Comparison of ENCODE assay signal across 10 cellular contexts in genomic region chr6:144362042-144363018, GRCh38.
DNase-seq lines count a peak whose midpoint lies in the region; ATAC-seq and TF ChIP-seq lines count a peak whose summit lies in the region.
"Had no signal": no experiment of that assay in that cellular context is flagged by ENCODE, and none has a peak within 500 bp of the region (broad histone marks: within the 10 kb centered on the region; RNA-seq: fewer than 3 reads in every experiment).

No MANE protein-coding gene starts in this region.

- H3K9ac ChIP-seq in mammary epithelial cell (ENCODE audit: insufficient read depth, low read length), result no peak overlapping the region

- no peak for TF ChIP-seq POLR2A in breast epithelium (IDR thresholded peaks at IDR 0.05)

- peaks cover 21% of the 10 kb centered on the region for H3K79me2 ChIP-seq in mammary epithelial cell (ENCODE audit: insufficient read depth, low read length)

- CTCF ChIA-PET in mammary epithelial cell (lab: Charles Lee; ENCODE audit: low non-redundant PET), result no interaction called here

- H3K27ac ChIP-seq in breast epithelium, result peak overlapping the region; percentile 65 to 77
- H3K27ac ChIP-seq in mammary epithelial cell (ENCODE audit: insufficient read depth, low read depth, low read length), result no peak overlapping the region
- H3K27ac ChIP-seq in lower lobe of right lung, result no peak overlapping the region
- peak overlapping the region; percentile 28 for H3K27ac ChIP-seq in upper lobe of right lung

- no peak for TF ChIP-seq CTCF in breast epithelium (IDR thresholded peaks at IDR 0.05)
- TF ChIP-seq CTCF in mammary epithelial cell (conservative IDR thresholded peaks at IDR 0.05 in 1 of 2, IDR thresholded peaks at IDR 0.05 in 1 of 2; ENCODE audit: extremely low read depth in 1 of 2, insufficient read depth in 1 of 2, low read depth in 1 of 2, low read length in 2 of 2), result no peak
- no peak for TF ChIP-seq CTCF in lower lobe of right lung (IDR thresholded peaks at IDR 0.05)
- TF ChIP-seq CTCF in upper lobe of right lung (IDR thresholded peaks at IDR 0.05), result no peak

- H3K27me3 ChIP-seq in breast epithelium (no peaks in the 10 kb centered on the region), mammary epithelial cell (ENCODE audit: insufficient read depth, low read length) (no peaks in the 10 kb centered on the region), lower lobe of right lung (ENCODE audit: low read depth) (no peaks in the 10 kb centered on the region), upper lobe of right lung (no peaks in the 10 kb centered on the region)

- dilution Hi-C loops in mammary epithelial cell (cut with HindIII; ENCODE audit: low sequenced_read_pairs), result no loop called here

- no peak overlapping the region for H2AFZ ChIP-seq in mammary epithelial cell (ENCODE audit: low read depth, low read length)

- 96% methylated on average over 5 of the region's 5 CpGs for WGBS in mammary epithelial cell (ENCODE audit: low coverage, missing lambda C conversion rate)

- no peaks in the 10 kb centered on the region for H4K20me1 ChIP-seq in mammary epithelial cell (ENCODE audit: insufficient read depth, low read length)

- DNase-seq in breast epithelium (ENCODE audit: low spot score in 2 of 2) (no peak), mammary epithelial cell (no peak), dermis blood vessel endothelial cell (peak; percentile 94), lower lobe of right lung (no peak), upper lobe of right lung (no peak), NCI-H345 (lab: John Stamatoyannopoulos, UW) (no peak), G401 (ENCODE audit: low spot score) (no peak)
- no peak for DNase-seq in NK-92 treated with Interleukin-12 subunit alpha and Interleukin-12 subunit beta, amount 100 ng/mL, for 24 hours (lab: John Stamatoyannopoulos, UW)
- DNase-seq: NCI-H748 treated with DMSO at 0.1 percent for 48 hours had no signal

- no peak overlapping the region for H3K4me2 ChIP-seq in mammary epithelial cell (ENCODE audit: insufficient read depth, low read depth, low read length)
- H3K4me2 ChIP-seq: smooth muscle cell had no signal

- no peaks in the 10 kb centered on the region for H3K36me3 ChIP-seq in breast epithelium
- no peaks in the 10 kb centered on the region for H3K36me3 ChIP-seq in mammary epithelial cell (ENCODE audit: insufficient read depth, low read length)
- H3K36me3 ChIP-seq in lower lobe of right lung, result no peaks in the 10 kb centered on the region
- H3K36me3 ChIP-seq in upper lobe of right lung, result no peaks in the 10 kb centered on the region

- ATAC-seq in lower lobe of right lung, result peak; percentile 43 to 60
- ATAC-seq in upper lobe of right lung, result peak; percentile 59

- no TSS peak for BruUV-seq in mammary epithelial cell (replicated peaks; lab: Mats Ljungman, UMichigan)

- in situ Hi-C loops in mammary epithelial cell (cut with MboI; ENCODE audit: low sequenced_read_pairs in 2 of 2) (no loop called here), G401 (cut with HindIII; ENCODE audit: low sequenced_read_pairs) (no loop called here)

- H3K4me3 ChIP-seq in breast epithelium (no peak overlapping the region), mammary epithelial cell (replicated peaks in 1 of 3; ENCODE audit: insufficient read depth in 1 of 3, low read depth in 2 of 3, low read length in 3 of 3) (no peak overlapping the region), lower lobe of right lung (no peak overlapping the region), upper lobe of right lung (no peak overlapping the region)
- H3K4me3 ChIP-seq: smooth muscle cell had no signal

- H3K9me3 ChIP-seq in breast epithelium, result no peaks in the 10 kb centered on the region
- no peaks in the 10 kb centered on the region for H3K9me3 ChIP-seq in mammary epithelial cell (replicated peaks; ENCODE audit: insufficient read depth, low read length)
- no peaks in the 10 kb centered on the region for H3K9me3 ChIP-seq in lower lobe of right lung
- no peaks in the 10 kb centered on the region for H3K9me3 ChIP-seq in upper lobe of right lung

- intact Hi-C loops in breast epithelium (cut with DNase I; ENCODE audit: low total_unique reads) (no loop called here), mammary epithelial cell (cut with micrococcal nuclease) (no loop called here), lower lobe of right lung (cut with DNase I) (no loop called here), upper lobe of right lung (cut with DNase I) (no loop called here)

- peaks cover 0 to 6% of the 10 kb centered on the region in 2 donors for H3K4me1 ChIP-seq in breast epithelium
- peaks cover 6% of the 10 kb centered on the region for H3K4me1 ChIP-seq in mammary epithelial cell (ENCODE audit: insufficient read depth, low read length)
- H3K4me1 ChIP-seq in lower lobe of right lung, result peaks cover 67% of the 10 kb centered on the region
- peaks cover 47% of the 10 kb centered on the region for H3K4me1 ChIP-seq in upper lobe of right lung

Comparison
In these comparisons a context has a peak if more than half of its experiments do, and no peak if none do; other contexts are left out.
1. H3K27ac ChIP-seq: peak in breast epithelium (2 of 2) and upper lobe of right lung (single experiment); none in mammary epithelial cell (single experiment) and lower lobe of right lung (single experiment).